11 cellular contexts compared by ENCODE assay signal in the genomic region with DNA sequence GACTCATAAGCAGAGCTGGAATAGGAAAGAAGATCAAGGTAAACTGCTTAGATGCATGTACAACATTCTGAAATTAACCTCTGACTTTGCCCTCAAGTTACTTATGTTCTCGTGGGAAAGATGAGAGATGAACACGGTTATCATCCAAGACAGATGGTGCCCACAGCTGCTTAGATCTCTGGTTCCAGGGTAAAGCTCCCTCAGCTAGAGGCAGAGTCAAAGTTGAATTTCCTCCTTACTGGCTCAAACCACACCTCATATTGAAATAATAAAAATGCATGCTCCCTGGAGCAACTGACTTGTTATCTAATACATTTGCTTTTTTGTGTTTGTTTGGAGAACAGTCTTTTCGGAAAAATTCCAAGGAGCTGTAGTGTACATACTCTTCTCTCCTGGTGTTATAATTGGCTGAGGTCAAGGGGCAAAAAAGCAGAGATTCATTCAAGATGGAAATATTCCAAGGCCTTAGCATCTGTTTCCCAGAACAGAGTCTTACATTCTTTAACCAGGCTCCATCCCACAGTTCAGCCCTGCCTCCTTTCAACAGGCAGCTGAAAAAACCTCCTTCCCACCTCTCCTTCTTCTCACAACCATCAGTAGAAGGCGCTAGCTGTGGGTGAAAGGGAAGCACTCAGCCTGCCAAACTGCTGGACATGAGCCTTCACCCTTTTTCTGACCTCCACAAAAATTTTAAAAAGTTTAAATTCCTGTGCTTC. TPM values are rescaled to one million over a fixed set of nuclear protein-coding genes. Genes with fewer than 3 reads are reported as not detected.
DNase-seq lines count a peak whose midpoint lies in the region; ATAC-seq and TF ChIP-seq lines count a peak whose summit lies in the region.
"Had no signal": no experiment of that assay in that cellular context is flagged by ENCODE, and none has a peak within 500 bp of the region (broad histone marks: within the 10 kb centered on the region; RNA-seq: fewer than 3 reads in every experiment).

No MANE protein-coding gene starts in this region.

- H3K9me3 ChIP-seq in body of pancreas (no peaks in the 10 kb centered on the region), gastrocnemius medialis (no peaks in the 10 kb centered on the region)
- H3K9me3 ChIP-seq: HAP-1 had no signal

- H3K9me3 Mint-ChIP-seq in GM23338 (no peaks in the 10 kb centered on the region), Calu3 (ENCODE audit: low read depth, unreplicated experiment) (no peaks in the 10 kb centered on the region)

- 49 to 57% methylated on average over 4 of the region's 4 CpGs for WGBS in body of pancreas, 2 donors

- in situ Hi-C loops in gastrocnemius medialis (cut with MboI; ENCODE audit: low sequenced_read_pairs in 4 of 4): no loop called here

- H3K36me3 Mint-ChIP-seq in GM23338 (ENCODE audit: low read depth) (no peaks in the 10 kb centered on the region), Calu3 (ENCODE audit: insufficient read depth, unreplicated experiment) (no peaks in the 10 kb centered on the region)

- H3K27ac Mint-ChIP-seq in GM23338 (no peak overlapping the region), Calu3 (ENCODE audit: unreplicated experiment) (no peak overlapping the region)

- ATAC-seq in GM23338: peak; percentile 87
- peak; percentile 47 for ATAC-seq in body of pancreas
- ATAC-seq in gastrocnemius medialis: peak; percentile 42 to 62
- no peak for ATAC-seq in GM21529 (IDR thresholded peaks at IDR 0.05; ENCODE audit: unreplicated experiment)

- H3K27me3 ChIP-seq in GM23338 (ENCODE audit: insufficient read depth) (no peaks in the 10 kb centered on the region), body of pancreas (no peaks in the 10 kb centered on the region), gastrocnemius medialis (no peaks in the 10 kb centered on the region)

- no peak overlapping the region for H3K4me2 ChIP-seq in GM23338

- no peaks in the 10 kb centered on the region for H3F3A ChIP-seq in GM23338 (replicated peaks; ENCODE audit: low read depth)

- TF ChIP-seq CTCF in GM23338 (conservative IDR thresholded peaks at IDR 0.05; ENCODE audit: low read depth in 2 of 2): peak; percentile 53 to 72
- no peak for TF ChIP-seq CTCF in body of pancreas (IDR thresholded peaks at IDR 0.05)
- no peak for TF ChIP-seq CTCF in gastrocnemius medialis (IDR thresholded peaks at IDR 0.05 in 4 of 5, conservative IDR thresholded peaks at IDR 0.05 in 1 of 5)
- TF ChIP-seq CTCF in Calu3 (IDR thresholded peaks at IDR 0.05; ENCODE audit: unreplicated experiment): no peak

- CTCF ChIA-PET in Calu3 (lab: Charles Lee): no interaction called here

- DNase-seq in GM23338 (ENCODE audit: low spot score): peak; percentile 57
- peak in 2 of 4 donors; percentile 29 to 40 for DNase-seq in body of pancreas
- peak; percentile 57 for DNase-seq in iPS-NIHi7 (ENCODE audit: extremely low spot score)
- peak; percentile 15 to 46 for DNase-seq in gastrocnemius medialis
- DNase-seq in DMS53 treated with DMSO at 0.1 percent for 48 hours (lab: John Stamatoyannopoulos, UW; ENCODE audit: unreplicated experiment): no peak
- DNase-seq in Calu3: no peak
- DNase-seq in UCSD-AML1 (lab: John Stamatoyannopoulos, UW; ENCODE audit: unreplicated experiment): no peak
- DNase-seq: NCI-H446 treated with DMSO at 0.1 percent for 48 hours; stimulated activated naive CD4-positive, alpha-beta T cell treated with Interleukin-2 at 50 U/mL for 16 hours had no signal

- no peaks in the 10 kb centered on the region for H3K79me2 ChIP-seq in GM23338 (replicated peaks; ENCODE audit: insufficient read depth)

- H3K9me2 ChIP-seq in GM23338 (ENCODE audit: insufficient read depth): no peaks in the 10 kb centered on the region

- H3K36me3 ChIP-seq in GM23338 (ENCODE audit: insufficient read depth) (no peaks in the 10 kb centered on the region), body of pancreas (replicated peaks in 1 of 2; ENCODE audit: insufficient read depth in 1 of 2, low read depth in 2 of 2) (no peaks in the 10 kb centered on the region), gastrocnemius medialis (no peaks in the 10 kb centered on the region)
- H3K36me3 ChIP-seq: HAP-1 had no signal

- peak overlapping the region; percentile 49 for H2AFZ ChIP-seq in GM23338

- intact Hi-C loops in body of pancreas (cut with DNase I) (no loop called here), gastrocnemius medialis (cut with DNase I; ENCODE audit: low total_unique reads) (loop anchor here (2.0 kb wide), 1 partner anchor 43 kb away; a partner anchor contains a TSS), Calu3 (cut with micrococcal nuclease; ENCODE audit: unreplicated experiment) (no loop called here)

- no peaks in the 10 kb centered on the region for H4K20me1 ChIP-seq in GM23338 (replicated peaks; ENCODE audit: insufficient read depth)

- H3K27me3 Mint-ChIP-seq in GM23338 (ENCODE audit: insufficient read depth, low read depth, poor library complexity) (peaks cover 2% of the 10 kb centered on the region), Calu3 (ENCODE audit: unreplicated experiment) (no peaks in the 10 kb centered on the region)

- peaks cover 21% of the 10 kb centered on the region for H3K4me1 ChIP-seq in GM23338 (ENCODE audit: insufficient read depth)
- H3K4me1 ChIP-seq in body of pancreas: peaks cover 20% of the 10 kb centered on the region
- peaks cover 41 to 47% of the 10 kb centered on the region in 2 donors for H3K4me1 ChIP-seq in gastrocnemius medialis
- H3K4me1 ChIP-seq: HAP-1 had no signal

- TF ChIP-seq POLR2A in body of pancreas (IDR thresholded peaks at IDR 0.05) (no peak), gastrocnemius medialis (IDR thresholded peaks at IDR 0.05) (no peak)

- no peak overlapping the region for H3K4me3 Mint-ChIP-seq in GM23338
- no peak overlapping the region for H3K4me3 Mint-ChIP-seq in Calu3 (ENCODE audit: low read depth, unreplicated experiment)

- H3K4me1 Mint-ChIP-seq in GM23338 (peaks cover 26% of the 10 kb centered on the region; the same call in 2 of the 3 replicates), Calu3 (ENCODE audit: low read depth, unreplicated experiment) (no peaks in the 10 kb centered on the region)

- BruUV-seq in Calu3 (replicated peaks; lab: Mats Ljungman, UMichigan): no TSS peak

- H3K27ac ChIP-seq in GM23338 (ENCODE audit: low read depth) (no peak overlapping the region), body of pancreas (peak overlapping the region in 2 of 4 donors; percentile 30 to 56), gastrocnemius medialis (peak overlapping the region; percentile 65 to 85 (median 78))

- H3K4me3 ChIP-seq in GM23338 (no peak overlapping the region), body of pancreas (no peak overlapping the region), gastrocnemius medialis (no peak overlapping the region)
- H3K4me3 ChIP-seq: HAP-1 had no signal

TF ChIP-seq in GM23338, 12 proteins besides CTCF, POLR2A, EP300 and RAD21:
- TF ChIP-seq EZH2 (IDR thresholded peaks at IDR 0.05; ENCODE audit: low read depth, unreplicated experiment) (no peak), ZNF114 (CRISPR knock-in tag; IDR thresholded peaks at IDR 0.05) (no peak)

RNA-seq across cellular contexts. Expression of a gene that starts 43.6 kb away (rescaled TPM):
- not detected in 2 replicates for total RNA-seq in GM23338 (2014; rRNA removed; shearing (Covaris generic))
- 0.31 TPM in 1 of 2 replicates, not detected in the other for polyA plus RNA-seq in GM23338 (2016; fragmentation: Nextera tagmentation; extraction: Ambion mirVana)
- total RNA-seq in body of pancreas: 10 to 100 TPM in 1 of 2 donors, 1 to 10 TPM in 1; 9.2 to 18.9 TPM
- total RNA-seq in gastrocnemius medialis: 10 to 100 TPM; 13.2 to 25.1 (median 22.5) TPM
- total RNA-seq in Calu3 (2022): not detected in 2 replicates

RNA-seq across cellular contexts. Expression of a gene that starts 50.8 kb away (rescaled TPM):
- not detected in 2 replicates for total RNA-seq in GM23338 (2014; rRNA removed; shearing (Covaris generic))
- polyA plus RNA-seq in GM23338 (2016; fragmentation: Nextera tagmentation; extraction: Ambion mirVana): 0.26 TPM in 1 of 2 replicates, not detected in the other
- 1 to 10 TPM; 2.6 to 8.8 TPM for total RNA-seq in body of pancreas
- 1 to 10 TPM; 2.1 to 3.3 (median 2.6) TPM for total RNA-seq in gastrocnemius medialis
- not detected in 2 replicates for total RNA-seq in Calu3 (2022)

Comparison
In these comparisons a context has a peak if more than half of its experiments do, and no peak if none do; other contexts are left out.
1. DNase-seq: peak in GM23338 (single experiment), iPS-NIHi7 (single experiment) and gastrocnemius medialis (2 of 2); none in DMS53 treated with DMSO at 0.1 percent for 48 hours (single experiment), Calu3 (single experiment) and UCSD-AML1 (single experiment).
2. CTCF ChIP-seq: peak in GM23338 (2 of 2); none in body of pancreas (0 of 7), gastrocnemius medialis (0 of 5) and Calu3 (single experiment).
3. RNA of a gene that starts 43.6 kb away (total RNA-seq): 13.2 to 25.1 TPM in gastrocnemius medialis and 9.2 to 18.9 TPM in body of pancreas; not detected in GM23338 and not detected in Calu3; every median in the first group is over 10 times any median in the second.